In the genomic region with DNA sequence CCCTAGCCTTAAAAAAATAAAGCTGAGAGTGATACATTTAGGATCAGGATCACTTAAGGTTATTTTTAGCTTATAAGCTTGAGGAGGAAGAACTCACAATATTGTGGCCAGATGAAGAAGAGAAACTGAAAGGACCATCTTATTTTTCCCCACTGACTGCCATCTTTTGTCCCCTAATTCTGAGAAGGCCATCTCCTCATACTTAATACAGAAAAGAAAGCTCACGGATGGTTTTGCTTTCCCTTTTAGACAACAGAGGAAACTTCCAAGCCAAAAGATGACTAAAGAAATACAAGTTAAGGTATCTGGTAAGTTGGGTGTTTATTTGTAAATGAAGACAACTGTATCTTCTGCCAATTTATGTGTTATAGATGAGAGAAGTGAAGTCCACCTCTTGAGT, we compare ENCODE assay signal across 17 cellular contexts. TPM values are rescaled to one million over a fixed set of nuclear protein-coding genes. Genes with fewer than 3 reads are reported as not detected.
DNase-seq lines count a peak whose midpoint lies in the region; ATAC-seq and FAIRE-seq lines count a peak whose summit lies in the region.
"Had no signal": no experiment of that assay in that cellular context is flagged by ENCODE, and none has a peak within 500 bp of the region (broad histone marks: within the 10 kb centered on the region; RNA-seq: fewer than 3 reads in every experiment).

No MANE protein-coding gene starts in this region.

- H3K9me3 ChIP-seq in CD4-positive, alpha-beta memory T cell (ENCODE audit: control insufficient read depth in 1 of 2, low read length in 2 of 2): no peaks in the 10 kb centered on the region
- H3K9me3 ChIP-seq: suprapubic skin had no signal

- H3K36me3 ChIP-seq in CD4-positive, alpha-beta memory T cell (ENCODE audit: insufficient read depth, low read length): peaks cover 77% of the 10 kb centered on the region

- H3K27ac ChIP-seq in CD4-positive, alpha-beta memory T cell (ENCODE audit: low read depth, low read length): no peak overlapping the region
- H3K27ac ChIP-seq: neural progenitor cell, suprapubic skin had no signal

- no peaks in the 10 kb centered on the region for H3K27me3 Mint-ChIP-seq in CD4-positive, alpha-beta memory T cell
- H3K27me3 Mint-ChIP-seq in activated CD8-positive, alpha-beta T cell treated with anti-CD3 and anti-CD28 coated beads, Interleukin-2, amount 10 ng/mL, durations not matched to agents 7 days and 5 days (ENCODE audit: low read depth): no peaks in the 10 kb centered on the region
- H3K27me3 Mint-ChIP-seq in naive thymus-derived CD8-positive, alpha-beta T cell: no peaks in the 10 kb centered on the region
- H3K27me3 Mint-ChIP-seq: dendritic cell treated with granulocyte-macrophage colony-stimulating factor and Interleukin-4, amounts not matched to agents 40 ng/mL and 50 ng/mL, for 4 days had no signal

- intact Hi-C loops in CD4-positive, alpha-beta memory T cell (cut with micrococcal nuclease): loop anchor here (5.0 kb wide), 1 partner anchor 36 kb away; the partner anchor contains the start of gene ERAP1

- H3K36me3 Mint-ChIP-seq in CD4-positive, alpha-beta memory T cell: peaks cover 68 to 87% of the 10 kb centered on the region in 2 donors
- H3K36me3 Mint-ChIP-seq in activated CD8-positive, alpha-beta T cell treated with anti-CD3 and anti-CD28 coated beads, Interleukin-2, amount 10 ng/mL, durations not matched to agents 7 days and 5 days (ENCODE audit: low read depth): peaks cover 71% of the 10 kb centered on the region
- peaks cover 8 to 93% (median 21%) of the 10 kb centered on the region in 3 donors for H3K36me3 Mint-ChIP-seq in naive thymus-derived CD8-positive, alpha-beta T cell

- POLR2A ChIA-PET in CD4-positive, alpha-beta memory T cell (lab: Charles Lee; ENCODE audit: partially characterized antibody): interaction anchor here (0.6 to 2.9 kb wide), 3 partner anchors 27 to 37 kb away, joined by 3 to 12 read pairs (median 3); partner anchors contain the start of gene ERAP1
- POLR2A ChIA-PET in activated CD8-positive, alpha-beta T cell treated with anti-CD3 and anti-CD28 coated beads, Interleukin-2, amount 10 ng/mL, durations not matched to agents 7 days and 5 days (lab: Charles Lee): interaction anchor here (0.6 to 2.0 kb wide), 3 partner anchors 14 to 37 kb away, joined by 3 to 8 read pairs (median 4); partner anchors contain the start of gene ERAP1
- POLR2A ChIA-PET in naive thymus-derived CD8-positive, alpha-beta T cell (lab: Charles Lee): no interaction called here

- no peaks in the 10 kb centered on the region for H3K27me3 ChIP-seq in CD4-positive, alpha-beta memory T cell (ENCODE audit: insufficient read depth, low read length)
- H3K27me3 ChIP-seq: neural progenitor cell, suprapubic skin had no signal

- peaks cover 8 to 18% (median 15%) of the 10 kb centered on the region in 4 donors for H3K4me1 Mint-ChIP-seq in CD4-positive, alpha-beta memory T cell
- H3K4me1 Mint-ChIP-seq in activated CD8-positive, alpha-beta T cell treated with anti-CD3 and anti-CD28 coated beads, Interleukin-2, amount 10 ng/mL, durations not matched to agents 7 days and 5 days (ENCODE audit: low read depth): peaks cover 18% of the 10 kb centered on the region
- H3K4me1 Mint-ChIP-seq in naive thymus-derived CD8-positive, alpha-beta T cell: peaks cover 2 to 14% (median 10%) of the 10 kb centered on the region in 4 donors
- H3K4me1 Mint-ChIP-seq: neural progenitor cell had no signal

- peaks cover 10% of the 10 kb centered on the region for H3K4me1 ChIP-seq in CD4-positive, alpha-beta memory T cell (ENCODE audit: insufficient read depth, low read length)
- H3K4me1 ChIP-seq: neural progenitor cell, suprapubic skin had no signal

- peak; percentile 72 for FAIRE-seq in GM19239 (lab: Jason Lieb, UNC)

- H3K27ac Mint-ChIP-seq in CD4-positive, alpha-beta memory T cell: peak overlapping the region; percentile 57 to 86 (median 74)
- H3K27ac Mint-ChIP-seq in activated CD8-positive, alpha-beta T cell treated with anti-CD3 and anti-CD28 coated beads, Interleukin-2, amount 10 ng/mL, durations not matched to agents 7 days and 5 days: peak overlapping the region; percentile 61
- peak overlapping the region; percentile 7 to 87 (median 50) for H3K27ac Mint-ChIP-seq in naive thymus-derived CD8-positive, alpha-beta T cell
- H3K27ac Mint-ChIP-seq: dendritic cell treated with granulocyte-macrophage colony-stimulating factor and Interleukin-4, amounts not matched to agents 40 ng/mL and 50 ng/mL, for 4 days; neural progenitor cell had no signal

- CTCF ChIA-PET in CD4-positive, alpha-beta memory T cell (lab: Charles Lee; ENCODE audit: partially characterized antibody): interaction anchor here (0.8 to 2.6 kb wide), 9 partner anchors 10 to 426 kb away, joined by 3 to 10 read pairs (median 4); partner anchors contain the start of gene ERAP1
- CTCF ChIA-PET in activated CD8-positive, alpha-beta T cell treated with anti-CD3 and anti-CD28 coated beads, Interleukin-2, amount 10 ng/mL, durations not matched to agents 7 days and 5 days (lab: Charles Lee): interaction anchor here (0.7 to 2.4 kb wide), 4 partner anchors 19 to 370 kb away, joined by 3 to 14 read pairs (median 6); partner anchors contain the start of gene LIX1

- ATAC-seq in activated CD8-positive, alpha-beta T cell treated with anti-CD3 and anti-CD28 coated beads, Interleukin-2, amount 10 ng/mL, durations not matched to agents 7 days and 5 days: peak; percentile 57
- ATAC-seq in naive thymus-derived CD8-positive, alpha-beta T cell: no peak
- no peak for ATAC-seq in HG03442 (IDR thresholded peaks at IDR 0.05; ENCODE audit: unreplicated experiment)

- no peak for DNase-seq in CD4-positive, alpha-beta memory T cell
- no peak for DNase-seq in GM19239 (ENCODE audit: insufficient read length, low spot score)
- DNase-seq in activated CD8-positive, alpha-beta T cell treated with anti-CD3 and anti-CD28 coated beads, Interleukin-2, amount 10 ng/mL, durations not matched to agents 7 days and 5 days: no peak
- no peak for DNase-seq in naive thymus-derived CD8-positive, alpha-beta T cell
- DNase-seq in SW480 (ENCODE audit: low spot score): no peak
- DNase-seq in LoVo (ENCODE audit: low spot score): no peak
- DNase-seq: AML-193, erythroblast, MV-4-11, NCI-H2081 treated with DMSO at 0.1 percent for 48 hours, NCI-H526, OCI-M1, T1000 had no signal

- H3K4me3 Mint-ChIP-seq in CD4-positive, alpha-beta memory T cell: peak overlapping the region in 1 of 8 donors; percentile 5
- H3K4me3 Mint-ChIP-seq in activated CD8-positive, alpha-beta T cell treated with anti-CD3 and anti-CD28 coated beads, Interleukin-2, amount 10 ng/mL, durations not matched to agents 7 days and 5 days: no peak overlapping the region
- H3K4me3 Mint-ChIP-seq in naive thymus-derived CD8-positive, alpha-beta T cell: no peak overlapping the region
- H3K4me3 Mint-ChIP-seq: dendritic cell treated with granulocyte-macrophage colony-stimulating factor and Interleukin-4, amounts not matched to agents 40 ng/mL and 50 ng/mL, for 4 days; neural progenitor cell had no signal

- H3K4me3 ChIP-seq in CD4-positive, alpha-beta memory T cell (ENCODE audit: low read length in 2 of 2): no peak overlapping the region
- H3K4me3 ChIP-seq: neural progenitor cell, suprapubic skin had no signal

- H3K9me3 Mint-ChIP-seq in CD4-positive, alpha-beta memory T cell: peaks cover 0 to 2% (median 0%) of the 10 kb centered on the region in 8 donors
- no peaks in the 10 kb centered on the region for H3K9me3 Mint-ChIP-seq in activated CD8-positive, alpha-beta T cell treated with anti-CD3 and anti-CD28 coated beads, Interleukin-2, amount 10 ng/mL, durations not matched to agents 7 days and 5 days (ENCODE audit: insufficient read depth)
- no peaks in the 10 kb centered on the region for H3K9me3 Mint-ChIP-seq in naive thymus-derived CD8-positive, alpha-beta T cell
- H3K9me3 Mint-ChIP-seq: dendritic cell treated with granulocyte-macrophage colony-stimulating factor and Interleukin-4, amounts not matched to agents 40 ng/mL and 50 ng/mL, for 4 days; neural progenitor cell had no signal

RNA-seq across cellular contexts. Expression of gene ERAP1, which starts 36.4 kb away (rescaled TPM):
- 100 to 1,000 TPM; 158 to 176 TPM for total RNA-seq in CD4-positive, alpha-beta memory T cell
- 10 to 100 TPM; 51.3 to 58.9 TPM for polyA plus RNA-seq in CD4-positive, alpha-beta memory T cell
- total RNA-seq in activated CD8-positive, alpha-beta T cell treated with anti-CD3 and anti-CD28 coated beads, Interleukin-2, amount 10 ng/mL, durations not matched to agents 7 days and 5 days: 100 to 1,000 TPM in 1 of 2 experiments, 10 to 100 TPM in 1; 98.4 to 105 TPM
- total RNA-seq in naive thymus-derived CD8-positive, alpha-beta T cell: 100 to 1,000 TPM; 120 to 124 TPM
- polyA plus RNA-seq in naive thymus-derived CD8-positive, alpha-beta T cell: 10 to 100 TPM; 48.2 to 83.9 (median 62.7) TPM
